In genomic region chr14:55340482-55340881, GRCh38 we compare ENCODE assay signal across 20 cellular contexts.
DNase-seq lines count a peak whose midpoint lies in the region; ATAC-seq and TF ChIP-seq lines count a peak whose summit lies in the region.
"Had no signal": no experiment of that assay in that cellular context is flagged by ENCODE, and none has a peak within 500 bp of the region (broad histone marks: within the 10 kb centered on the region; RNA-seq: fewer than 3 reads in every experiment).

No MANE protein-coding gene starts in this region.

- no peaks in the 10 kb centered on the region for H3K9me3 ChIP-seq in body of pancreas
- no peaks in the 10 kb centered on the region for H3K9me3 ChIP-seq in Karpas-422 (ENCODE audit: low read length)
- H3K9me3 ChIP-seq: breast epithelium, left lung, SJSA1, thoracic aorta had no signal

- H2AFZ ChIP-seq in Karpas-422 (ENCODE audit: low read length), result no peak overlapping the region
- H2AFZ ChIP-seq: parathyroid adenoma, PC-9 had no signal

- WGBS in body of pancreas, 2 donors, result 35 to 39% methylated on average over 3 of the region's 3 CpGs

- no peak overlapping the region for H3K9ac ChIP-seq in Karpas-422 (ENCODE audit: low read length)
- H3K9ac ChIP-seq: parathyroid adenoma had no signal

- H3K4me3 Mint-ChIP-seq in natural killer cell, result peak overlapping the region; percentile 49
- no peak overlapping the region for H3K4me3 Mint-ChIP-seq in natural killer cell treated with Interleukin-12 subunit alpha and Interleukin-12 subunit beta and Interleukin-15 and Interleukin-18, amount 100 ng/mL, for 72 hours
- H3K4me3 Mint-ChIP-seq: activated naive CD8-positive, alpha-beta T cell treated with anti-CD3 and anti-CD28 coated beads, Interleukin-2, amount 10 ng/mL, durations not matched to agents 7 days and 5 days; dendritic cell treated with granulocyte-macrophage colony-stimulating factor and Interleukin-4, amounts not matched to agents 40 ng/mL and 50 ng/mL, for 4 days had no signal

- TF ChIP-seq CTCF in natural killer cell (IDR thresholded peaks at IDR 0.05), result no peak
- no peak for TF ChIP-seq CTCF in body of pancreas (IDR thresholded peaks at IDR 0.05)

- no peaks in the 10 kb centered on the region for H3K36me3 Mint-ChIP-seq in natural killer cell
- no peaks in the 10 kb centered on the region for H3K36me3 Mint-ChIP-seq in natural killer cell treated with Interleukin-12 subunit alpha and Interleukin-12 subunit beta and Interleukin-15 and Interleukin-18, amount 100 ng/mL, for 72 hours

- H3K36me3 ChIP-seq in body of pancreas (replicated peaks in 1 of 2; ENCODE audit: insufficient read depth in 1 of 2, low read depth in 2 of 2), result no peaks in the 10 kb centered on the region
- no peaks in the 10 kb centered on the region for H3K36me3 ChIP-seq in Karpas-422 (ENCODE audit: insufficient read depth, low read length)
- H3K36me3 ChIP-seq: breast epithelium, left lung, thoracic aorta had no signal

- no peaks in the 10 kb centered on the region for H3K27me3 Mint-ChIP-seq in natural killer cell (ENCODE audit: low read depth in 2 of 2)
- H3K27me3 Mint-ChIP-seq in natural killer cell treated with Interleukin-12 subunit alpha and Interleukin-12 subunit beta and Interleukin-15 and Interleukin-18, amount 100 ng/mL, for 72 hours, result no peaks in the 10 kb centered on the region
- H3K27me3 Mint-ChIP-seq: activated naive CD8-positive, alpha-beta T cell treated with anti-CD3 and anti-CD28 coated beads, Interleukin-2, amount 10 ng/mL, durations not matched to agents 7 days and 5 days; dendritic cell treated with granulocyte-macrophage colony-stimulating factor and Interleukin-4, amounts not matched to agents 40 ng/mL and 50 ng/mL, for 4 days had no signal

- H3K4me3 ChIP-seq in body of pancreas (no peak overlapping the region), Karpas-422 (ENCODE audit: low read length) (no peak overlapping the region)
- H3K4me3 ChIP-seq: breast epithelium, left lung, PC-9, SJSA1, thoracic aorta had no signal

- H3K27ac Mint-ChIP-seq in natural killer cell, result peak overlapping the region; percentile 70 to 91
- peak overlapping the region in 1 of 2 donors; percentile 43 for H3K27ac Mint-ChIP-seq in natural killer cell treated with Interleukin-12 subunit alpha and Interleukin-12 subunit beta and Interleukin-15 and Interleukin-18, amount 100 ng/mL, for 72 hours
- H3K27ac Mint-ChIP-seq: dendritic cell treated with granulocyte-macrophage colony-stimulating factor and Interleukin-4, amounts not matched to agents 40 ng/mL and 50 ng/mL, for 4 days had no signal

- H4K20me1 ChIP-seq in Karpas-422 (ENCODE audit: insufficient read depth, low read depth, low read length), result no peaks in the 10 kb centered on the region

- no peaks in the 10 kb centered on the region for H3K9me2 ChIP-seq in Karpas-422 (replicated peaks; ENCODE audit: insufficient read depth, low read length)

- peaks cover 33% of the 10 kb centered on the region for H3K4me1 ChIP-seq in body of pancreas
- peaks cover 41% of the 10 kb centered on the region for H3K4me1 ChIP-seq in Karpas-422 (ENCODE audit: low read length)
- H3K4me1 ChIP-seq: breast epithelium, SJSA1 had no signal

- H3K9me3 Mint-ChIP-seq in natural killer cell, result no peaks in the 10 kb centered on the region
- no peaks in the 10 kb centered on the region for H3K9me3 Mint-ChIP-seq in natural killer cell treated with Interleukin-12 subunit alpha and Interleukin-12 subunit beta and Interleukin-15 and Interleukin-18, amount 100 ng/mL, for 72 hours
- H3K9me3 Mint-ChIP-seq: activated naive CD8-positive, alpha-beta T cell treated with anti-CD3 and anti-CD28 coated beads, Interleukin-2, amount 10 ng/mL, durations not matched to agents 7 days and 5 days; dendritic cell treated with granulocyte-macrophage colony-stimulating factor and Interleukin-4, amounts not matched to agents 40 ng/mL and 50 ng/mL, for 4 days had no signal

- intact Hi-C loops in natural killer cell (cut with micrococcal nuclease), result no loop called here
- intact Hi-C loops in body of pancreas (cut with DNase I), result no loop called here

- H3K27ac ChIP-seq in body of pancreas, result peak overlapping the region in 3 of 4 donors; percentile 33 to 60 (median 52)
- H3K27ac ChIP-seq in Karpas-422 (ENCODE audit: low read length), result no peak overlapping the region
- H3K27ac ChIP-seq: parathyroid adenoma, PC-9, SJSA1, thoracic aorta had no signal

- H3K27me3 ChIP-seq in body of pancreas (no peaks in the 10 kb centered on the region), Karpas-422 (ENCODE audit: low read length) (no peaks in the 10 kb centered on the region)
- H3K27me3 ChIP-seq: breast epithelium, left lung, SJSA1 had no signal

- peaks cover 74 to 84% of the 10 kb centered on the region in 2 donors for H3K4me1 Mint-ChIP-seq in natural killer cell
- H3K4me1 Mint-ChIP-seq in natural killer cell treated with Interleukin-12 subunit alpha and Interleukin-12 subunit beta and Interleukin-15 and Interleukin-18, amount 100 ng/mL, for 72 hours (ENCODE audit: low read depth in 2 of 2), result peaks cover 48 to 62% of the 10 kb centered on the region in 2 donors

- no peak overlapping the region for H3K4me2 ChIP-seq in Karpas-422 (ENCODE audit: low read depth, low read length, poor library complexity, severe bottlenecking)
- H3K4me2 ChIP-seq: PC-9 had no signal

- TF ChIP-seq POLR2A in body of pancreas (IDR thresholded peaks at IDR 0.05), result no peak

- H3K79me2 ChIP-seq in Karpas-422 (ENCODE audit: low read length), result peaks cover 98% of the 10 kb centered on the region

- ATAC-seq in natural killer cell, result no peak
- no peak for ATAC-seq in natural killer cell treated with Interleukin-12 subunit alpha and Interleukin-12 subunit beta and Interleukin-15 and Interleukin-18, amount 100 ng/mL, for 72 hours
- peak; percentile 85 for ATAC-seq in body of pancreas
- ATAC-seq in HG02759 (IDR thresholded peaks at IDR 0.05; ENCODE audit: unreplicated experiment), result no peak
- ATAC-seq in GM21360 (IDR thresholded peaks at IDR 0.05; ENCODE audit: unreplicated experiment), result no peak

- DNase-seq in natural killer cell (no peak), NCI-H2196 treated with DMSO at 0.1 percent for 48 hours (lab: John Stamatoyannopoulos, UW; ENCODE audit: unreplicated experiment) (peak; percentile 27), body of pancreas (peak; percentile 42 to 74 (median 67)), Karpas-422 (no peak)
- no peak for DNase-seq in natural killer cell treated with Interleukin-12 subunit alpha and Interleukin-12 subunit beta and Interleukin-15 and Interleukin-18, amount 100 ng/mL, for 72 hours (ENCODE audit: low spot score)
- DNase-seq: activated CD4-positive, CD25-positive, alpha-beta regulatory T cell; activated CD8-positive, alpha-beta memory T cell treated with anti-CD3 and anti-CD28 coated beads, Interleukin-2, amount 50 U/mL, for 48 hours; activated naive CD8-positive, alpha-beta T cell treated with anti-CD3 and anti-CD28 coated beads, Interleukin-2, amount 10 ng/mL, durations not matched to agents 7 days and 5 days; erythroblast; left lung; NCI-H345; PC-9; stimulated activated CD4-positive, alpha-beta T cell treated with anti-CD3 and anti-CD28 coated beads, Interleukin-4, amount 100 ng/mL, for 1 hour had no signal

Comparison
In these comparisons a context has a peak if more than half of its experiments do, and no peak if none do; other contexts are left out.
1. DNase-seq: peak in NCI-H2196 treated with DMSO at 0.1 percent for 48 hours (single experiment) and body of pancreas (4 of 4); none in natural killer cell (single experiment), natural killer cell treated with Interleukin-12 subunit alpha and Interleukin-12 subunit beta and Interleukin-15 and Interleukin-18, amount 100 ng/mL, for 72 hours (single experiment) and Karpas-422 (single experiment).